9 cellular contexts compared by ENCODE assay signal in genomic region chr10:93701903-93702277, GRCh38. TPM values are rescaled to one million over a fixed set of nuclear protein-coding genes. Genes with fewer than 3 reads are reported as not detected.
DNase-seq lines count a peak whose midpoint lies in the region; ATAC-seq and TF ChIP-seq lines count a peak whose summit lies in the region.
"Had no signal": no experiment of that assay in that cellular context is flagged by ENCODE, and none has a peak within 500 bp of the region (broad histone marks: within the 10 kb centered on the region; RNA-seq: fewer than 3 reads in every experiment).

No MANE protein-coding gene starts in this region.

- intact Hi-C loops in stomach (cut with DNase I; ENCODE audit: low total_unique reads), result loop anchor here (5.0 kb wide), 1 partner anchor 115 kb away; no protein-coding TSS in a partner anchor

- DNase-seq in NCI-H2196 (lab: John Stamatoyannopoulos, UW; ENCODE audit: unreplicated experiment) (peak; percentile 6), NCI-H2196 treated with DMSO at 0.1 percent for 48 hours (lab: John Stamatoyannopoulos, UW; ENCODE audit: unreplicated experiment) (no peak), Karpas-422 (peak; percentile 44), amniotic epithelial cell (ENCODE audit: low read depth) (peak; percentile 76), stomach (no peak)
- no peak for DNase-seq in effector CD8-positive, alpha-beta T cell (lab: John Stamatoyannopoulos, UW)

- ATAC-seq in GM21576 (IDR thresholded peaks at IDR 0.05; ENCODE audit: unreplicated experiment), result peak; percentile 5

- H4K20me1 ChIP-seq in Karpas-422 (ENCODE audit: insufficient read depth, low read depth, low read length), result no peaks in the 10 kb centered on the region

- no peak for TF ChIP-seq CTCF in stomach (IDR thresholded peaks at IDR 0.05)

- H3K9me2 ChIP-seq in Karpas-422 (replicated peaks; ENCODE audit: insufficient read depth, low read length), result no peaks in the 10 kb centered on the region

- WGBS in stomach, 5 donors, result 1 to 2% (median 1%) methylated on average over 10 of the region's 10 CpGs

- H3K27ac ChIP-seq in Karpas-422 (ENCODE audit: low read length) (peak overlapping the region; percentile 70), stomach (peak overlapping the region; percentile 76 to 93 (median 86))

- no peak overlapping the region for H2AFZ ChIP-seq in Karpas-422 (ENCODE audit: low read length)

- 0 out of 2 replicates have a peak, but pooled peaks cover 3% of the 10 kb centered on the region for H3K36me3 ChIP-seq in Karpas-422 (ENCODE audit: insufficient read depth, low read length)
- peaks cover 6 to 31% (median 27%) of the 10 kb centered on the region in 4 donors for H3K36me3 ChIP-seq in stomach

- peaks cover 32% of the 10 kb centered on the region for H3K79me2 ChIP-seq in Karpas-422 (ENCODE audit: low read length)

- H3K9ac ChIP-seq in Karpas-422 (ENCODE audit: low read length), result peak overlapping the region; percentile 76

- no peak for TF ChIP-seq EP300 in stomach (IDR thresholded peaks at IDR 0.05)

- H3K27me3 ChIP-seq in Karpas-422 (ENCODE audit: low read length), result no peaks in the 10 kb centered on the region
- no peaks in the 10 kb centered on the region for H3K27me3 ChIP-seq in stomach

- no peak for TF ChIP-seq POLR2A in stomach (IDR thresholded peaks at IDR 0.05)

- H3K9me3 ChIP-seq in Karpas-422 (ENCODE audit: low read length) (no peaks in the 10 kb centered on the region), iPS-18c (ENCODE audit: control insufficient read depth, insufficient read depth, low read length) (no peaks in the 10 kb centered on the region), stomach (no peaks in the 10 kb centered on the region)

- H3K4me1 ChIP-seq in Karpas-422 (ENCODE audit: low read length) (peaks cover 21% of the 10 kb centered on the region), stomach (peaks cover 9 to 33% (median 19%) of the 10 kb centered on the region in 4 donors)

- H3K4me2 ChIP-seq in Karpas-422 (ENCODE audit: low read depth, low read length, poor library complexity, severe bottlenecking), result peak overlapping the region; percentile 81

- peak overlapping the region; percentile 80 for H3K4me3 ChIP-seq in Karpas-422 (ENCODE audit: low read length)
- H3K4me3 ChIP-seq in iPS-18c (ENCODE audit: insufficient read depth, low read depth, low read length), result peak overlapping the region; percentile 75
- H3K4me3 ChIP-seq in stomach, result peak overlapping the region; percentile 57 to 68 (median 59)

RNA-seq across cellular contexts. Expression of gene FRA10AC1, which starts 0.5 kb away (rescaled TPM):
- total RNA-seq in Karpas-422 (2014; rRNA removed; shearing (Covaris generic); ENCODE audit: low replicate concordance), result 11.6 and 27.6 TPM in 2 replicates
- total RNA-seq in stomach, result 10 to 100 TPM in 2 of 5 donors, 1 to 10 TPM in 3; 1.2 to 42.0 (median 5.3) TPM
- 10 to 100 TPM in 1 of 3 donors, 1 to 10 TPM in 2; 6.0 to 10.7 (median 9.5) TPM for polyA plus RNA-seq in stomach

RNA-seq across cellular contexts. Expression of gene LGI1, which starts 55.8 kb away (rescaled TPM):
- total RNA-seq in Karpas-422 (2014; rRNA removed; shearing (Covaris generic); ENCODE audit: low replicate concordance), result not detected in 2 replicates
- 1 to 10 TPM in 3 of 5 donors, not detected in 2; 1.4 to 7.2 (median 2.2) TPM for total RNA-seq in stomach
- polyA plus RNA-seq in stomach, result 1 to 10 TPM in 1 of 3 donors, under 1 TPM in 2; 0.12 to 1.8 (median 0.63) TPM
- total RNA-seq: dermis microvascular lymphatic vessel endothelial cell had no signal

Comparison
In these comparisons a context has a peak if more than half of its experiments do, and no peak if none do; other contexts are left out.
1. DNase-seq: peak in NCI-H2196 (single experiment), Karpas-422 (single experiment) and amniotic epithelial cell (single experiment); none in NCI-H2196 treated with DMSO at 0.1 percent for 48 hours (single experiment), stomach (single experiment) and effector CD8-positive, alpha-beta T cell (single experiment).
2. Peak in every context shown above with its lines, with median percentiles within 50 percentile points of each other: H3K4me3 ChIP-seq.